In genomic region chr3:196344663-196345062, GRCh38 we compare ENCODE assay signal across 18 cellular contexts. TPM values are rescaled to one million over a fixed set of nuclear protein-coding genes. Genes with fewer than 3 reads are reported as not detected.
DNase-seq lines count a peak whose midpoint lies in the region; ATAC-seq and TF ChIP-seq lines count a peak whose summit lies in the region.
"Had no signal": no experiment of that assay in that cellular context is flagged by ENCODE, and none has a peak within 500 bp of the region (broad histone marks: within the 10 kb centered on the region; RNA-seq: fewer than 3 reads in every experiment).

No MANE protein-coding gene starts in this region.

- no peaks in the 10 kb centered on the region for H3K9me3 ChIP-seq in lower lobe of right lung
- H3K9me3 ChIP-seq: breast epithelium, vagina had no signal

- no peak overlapping the region for H3K27ac ChIP-seq in lower lobe of right lung
- H3K27ac ChIP-seq: breast epithelium, vagina had no signal

- peaks cover 32% of the 10 kb centered on the region for H3K36me3 Mint-ChIP-seq in mesothelial cell of epicardium

- H3K36me3 ChIP-seq in lower lobe of right lung = peaks cover 3% of the 10 kb centered on the region
- H3K36me3 ChIP-seq: breast epithelium, vagina had no signal

- peak; percentile 51 to 62 for ATAC-seq in lower lobe of right lung

- H3K4me1 ChIP-seq in lower lobe of right lung = no peaks in the 10 kb centered on the region
- H3K4me1 ChIP-seq: breast epithelium, vagina had no signal

- DNase-seq in CD1c-positive myeloid dendritic cell (ENCODE audit: extremely low spot score) (peak; percentile 85), Kasumi-1 (lab: John Stamatoyannopoulos, UW) (peak; percentile 97 to 99), SKM-1 (lab: John Stamatoyannopoulos, UW; ENCODE audit: unreplicated experiment) (peak; percentile 47), lower lobe of right lung (no peak), mesothelial cell of epicardium (ENCODE audit: low spot score in 2 of 2, unreplicated experiment in 2 of 2) (no peak), epidermal melanocyte (ENCODE audit: insufficient read length, low spot score) (no peak), HK-2 (ENCODE audit: unreplicated experiment) (no peak)
- DNase-seq in stimulated activated CD4-positive, alpha-beta T cell treated with anti-CD3 and anti-CD28 coated beads, Interleukin-2, amount 100 ng/mL, for 24 hours = no peak
- DNase-seq: activated naive CD8-positive, alpha-beta T cell treated with anti-CD3 and anti-CD28 coated beads, Interleukin-2, amount 10 ng/mL, durations not matched to agents 7 days and 5 days; NCI-H1105 treated with DMSO at 0.1 percent for 48 hours; NCI-H2171; Right ventricle myocardium superior had no signal

- H3K27ac Mint-ChIP-seq in mesothelial cell of epicardium = no peak overlapping the region

- no peaks in the 10 kb centered on the region for H3K4me1 Mint-ChIP-seq in mesothelial cell of epicardium
- H3K4me1 Mint-ChIP-seq: activated naive CD8-positive, alpha-beta T cell treated with anti-CD3 and anti-CD28 coated beads, Interleukin-2, amount 10 ng/mL, durations not matched to agents 7 days and 5 days had no signal

- intact Hi-C loops in lower lobe of right lung (cut with DNase I) = no loop called here

- H3K27me3 ChIP-seq in lower lobe of right lung (ENCODE audit: low read depth) = no peaks in the 10 kb centered on the region
- H3K27me3 ChIP-seq: breast epithelium, vagina had no signal

- H3K27me3 Mint-ChIP-seq in mesothelial cell of epicardium (ENCODE audit: low read depth) = no peaks in the 10 kb centered on the region
- H3K27me3 Mint-ChIP-seq: activated naive CD8-positive, alpha-beta T cell treated with anti-CD3 and anti-CD28 coated beads, Interleukin-2, amount 10 ng/mL, durations not matched to agents 7 days and 5 days had no signal

- TF ChIP-seq CTCF in lower lobe of right lung (IDR thresholded peaks at IDR 0.05) (no peak), mesothelial cell of epicardium (IDR thresholded peaks at IDR 0.05; ENCODE audit: unreplicated experiment) (no peak)

- H3K9me3 Mint-ChIP-seq in mesothelial cell of epicardium = no peaks in the 10 kb centered on the region
- H3K9me3 Mint-ChIP-seq: activated naive CD8-positive, alpha-beta T cell treated with anti-CD3 and anti-CD28 coated beads, Interleukin-2, amount 10 ng/mL, durations not matched to agents 7 days and 5 days; neural crest cell had no signal

- no peak overlapping the region for H3K4me3 ChIP-seq in lower lobe of right lung
- H3K4me3 ChIP-seq: breast epithelium, lung, vagina had no signal

- H3K4me3 Mint-ChIP-seq in mesothelial cell of epicardium = no peak overlapping the region
- H3K4me3 Mint-ChIP-seq: activated naive CD8-positive, alpha-beta T cell treated with anti-CD3 and anti-CD28 coated beads, Interleukin-2, amount 10 ng/mL, durations not matched to agents 7 days and 5 days; neural crest cell had no signal

RNA-seq across cellular contexts. Expression of gene TM4SF19, which starts 6.5 kb away (rescaled TPM):
- total RNA-seq in lower lobe of right lung = 4.3 TPM
- not detected in 3 replicates for total RNA-seq in mesothelial cell of epicardium
- total RNA-seq: G401, neural crest cell, renal cortical epithelial cell, vagina had no signal

RNA-seq across cellular contexts. Expression of gene DYNLT2B, which starts 26.6 kb away (rescaled TPM):
- total RNA-seq in lower lobe of right lung (6.1 TPM), mesothelial cell of epicardium (17.5 to 18.5 TPM (median 17.6 TPM) in 3 replicates)

RNA-seq across cellular contexts. Expression of gene PCYT1A, which starts 57.1 kb away (rescaled TPM):
- total RNA-seq in lower lobe of right lung (56.1 TPM), mesothelial cell of epicardium (37.3 to 40.0 TPM (median 38.8 TPM) in 3 replicates)

Comparison
In these comparisons a context has a peak if more than half of its experiments do, and no peak if none do; other contexts are left out.
1. DNase-seq: peak in CD1c-positive myeloid dendritic cell (single experiment), Kasumi-1 (2 of 2) and SKM-1 (single experiment); none in lower lobe of right lung (single experiment), mesothelial cell of epicardium (0 of 2), epidermal melanocyte (single experiment), stimulated activated CD4-positive, alpha-beta T cell treated with anti-CD3 and anti-CD28 coated beads, Interleukin-2, amount 100 ng/mL, for 24 hours (0 of 2) and HK-2 (single experiment).